ENCODE assay signal across 27 cellular contexts in genomic region chr6:168289571-168289962, GRCh38. TPM values are rescaled to one million over a fixed set of nuclear protein-coding genes. Genes with fewer than 3 reads are reported as not detected.
"Had no signal": no experiment of that assay in that cellular context is flagged by ENCODE, and none has a peak within 500 bp of the region (broad histone marks: within the 10 kb centered on the region; RNA-seq: fewer than 3 reads in every experiment).

No MANE protein-coding gene starts in this region.

- FAIRE-seq: endometrium, islet of Langerhans, keratinocyte had no signal

- DNase-seq: colonic mucosa; cortex of kidney; effector CD8-positive, alpha-beta T cell; effector memory CD8-positive, alpha-beta T cell; erythroblast; esophagus squamous epithelium; foreskin fibroblast; foreskin melanocyte; gastrocnemius medialis; glutamatergic neuron; heart right ventricle; hippocampal formation; left cardiac atrium; left lung; left ventricle myocardium superior; lower lobe of right lung; mesenchymal stem cell; mucosa of descending colon had no signal

- H3K4me3 ChIP-seq: colonic mucosa, esophagus squamous epithelium, gastrocnemius medialis, heart right ventricle, left lung, lower lobe of right lung, mucosa of descending colon had no signal

- H3K9me3 ChIP-seq: colonic mucosa, esophagus squamous epithelium, gastrocnemius medialis, left lung, lower lobe of right lung, mucosa of descending colon had no signal

- ATAC-seq: effector memory CD8-positive, alpha-beta T cell; esophagus mucosa; gastrocnemius medialis; heart right ventricle; left cardiac atrium; left lung; left ventricle myocardium superior; lower lobe of right lung; mucosa of descending colon had no signal

- H3K27me3 ChIP-seq: colonic mucosa had no signal

- H3K4me1 ChIP-seq: colonic mucosa, esophagus squamous epithelium, gastrocnemius medialis, heart right ventricle, left lung, lower lobe of right lung had no signal

- H3K36me3 ChIP-seq: colonic mucosa, esophagus squamous epithelium, gastrocnemius medialis, heart right ventricle, left lung, lower lobe of right lung had no signal

- H3K27ac ChIP-seq: colonic mucosa, epithelial cell of prostate, esophagus squamous epithelium, gastrocnemius medialis, heart right ventricle, left lung, lower lobe of right lung had no signal

RNA-seq across cellular contexts. Expression of gene DACT2, which starts 30.0 kb away (rescaled TPM):
- total RNA-seq: dermis microvascular lymphatic vessel endothelial cell, glomerular endothelial cell, lung microvascular endothelial cell, myocyte had no signal
